In genomic region chr17:59406808-59407381, GRCh38 we compare ENCODE assay signal across 9 cellular contexts.
DNase-seq lines count a peak whose midpoint lies in the region; ATAC-seq and TF ChIP-seq lines count a peak whose summit lies in the region.
"Had no signal": no experiment of that assay in that cellular context is flagged by ENCODE, and none has a peak within 500 bp of the region (broad histone marks: within the 10 kb centered on the region; RNA-seq: fewer than 3 reads in every experiment).

No MANE protein-coding gene starts in this region.

- H3K36me3 ChIP-seq in PC-3 (ENCODE audit: low read depth, low read length) (no peaks in the 10 kb centered on the region), heart left ventricle (peaks cover 0 to 42% (median 31%) of the 10 kb centered on the region in 9 donors), stomach (peaks cover 0 to 41% (median 36%) of the 10 kb centered on the region in 4 donors)

- TF ChIP-seq POLR2A in heart left ventricle (IDR thresholded peaks at IDR 0.05) (no peak), stomach (IDR thresholded peaks at IDR 0.05) (no peak)

- H4K20me1 ChIP-seq in PC-3 (ENCODE audit: low read length): no peaks in the 10 kb centered on the region

- H3K27me3 Mint-ChIP-seq in activated T-cell treated with anti-CD3 and anti-CD28 coated beads, Interleukin-2, amount 50 U/mL, for 4 hours (ENCODE audit: low read depth): no peaks in the 10 kb centered on the region
- no peaks in the 10 kb centered on the region for H3K27me3 Mint-ChIP-seq in activated CD4-positive, alpha-beta memory T cell treated with anti-CD3 and anti-CD28 coated beads, Interleukin-2, amount 10 ng/mL, durations not matched to agents 7 days and 5 days

- H3K4me3 ChIP-seq in PC-3 (ENCODE audit: low read length) (no peak overlapping the region), heart left ventricle (no peak overlapping the region), stomach (no peak overlapping the region)
- H3K4me3 ChIP-seq: upper lobe of left lung had no signal

- no peaks in the 10 kb centered on the region for H3F3A ChIP-seq in PC-3 (ENCODE audit: low read length, unreplicated experiment)

- TF ChIP-seq EP300 in stomach (IDR thresholded peaks at IDR 0.05): no peak

- H3K4me1 Mint-ChIP-seq in activated T-cell treated with anti-CD3 and anti-CD28 coated beads, Interleukin-2, amount 50 U/mL, for 4 hours (ENCODE audit: low read depth): no peaks in the 10 kb centered on the region
- no peaks in the 10 kb centered on the region for H3K4me1 Mint-ChIP-seq in activated CD4-positive, alpha-beta memory T cell treated with anti-CD3 and anti-CD28 coated beads, Interleukin-2, amount 10 ng/mL, durations not matched to agents 7 days and 5 days

- WGBS in heart left ventricle, 4 donors: 44 to 49% (median 47%) methylated on average over 7 of the region's 7 CpGs
- WGBS in stomach, 5 donors: 29 to 35% (median 33%) methylated on average over 7 of the region's 7 CpGs

- no peaks in the 10 kb centered on the region for H3K79me2 ChIP-seq in PC-3 (ENCODE audit: low read length)

- peak; percentile 17 for DNase-seq in HT1080 (ENCODE audit: low read depth)
- peak; percentile 33 for DNase-seq in PC-3
- no peak for DNase-seq in heart left ventricle
- no peak for DNase-seq in stomach
- no peak for DNase-seq in activated T-cell treated with anti-CD3 and anti-CD28 coated beads, Interleukin-2, amount 50 U/mL, for 4 hours
- DNase-seq in activated CD4-positive, alpha-beta memory T cell treated with anti-CD3 and anti-CD28 coated beads, Interleukin-2, amount 10 ng/mL, durations not matched to agents 7 days and 5 days: no peak
- no peak for DNase-seq in NOMO-1 treated with dmso at 0.1 percent for 144 hours (lab: John Stamatoyannopoulos, UW; ENCODE audit: unreplicated experiment)
- DNase-seq: upper lobe of left lung had no signal

- POLR2A ChIA-PET in PC-3 (lab: Charles Lee; ENCODE audit: unreplicated experiment): interaction anchor here (0.5 kb wide), 1 partner anchor 1644 kb away, joined by 3 read pairs; no protein-coding TSS in a partner anchor
- POLR2A ChIA-PET in activated CD4-positive, alpha-beta memory T cell treated with anti-CD3 and anti-CD28 coated beads, Interleukin-2, amount 10 ng/mL, durations not matched to agents 7 days and 5 days (lab: Charles Lee): no interaction called here

- peaks cover 10% of the 10 kb centered on the region for H3K36me3 Mint-ChIP-seq in activated T-cell treated with anti-CD3 and anti-CD28 coated beads, Interleukin-2, amount 50 U/mL, for 4 hours (ENCODE audit: insufficient read depth)
- H3K36me3 Mint-ChIP-seq in activated CD4-positive, alpha-beta memory T cell treated with anti-CD3 and anti-CD28 coated beads, Interleukin-2, amount 10 ng/mL, durations not matched to agents 7 days and 5 days (ENCODE audit: low read depth): peaks cover 6% of the 10 kb centered on the region

- H3K9ac ChIP-seq in PC-3 (ENCODE audit: low read length): no peak overlapping the region

- ATAC-seq in PC-3 (peak; percentile 69), heart left ventricle (peak; percentile 59 to 82 (median 78)), GM21786 (IDR thresholded peaks at IDR 0.05; ENCODE audit: unreplicated experiment) (no peak)
- ATAC-seq in activated T-cell treated with anti-CD3 and anti-CD28 coated beads, Interleukin-2, amount 50 U/mL, for 4 hours: no peak

- no peak overlapping the region for H3K27ac Mint-ChIP-seq in activated CD4-positive, alpha-beta memory T cell treated with anti-CD3 and anti-CD28 coated beads, Interleukin-2, amount 10 ng/mL, durations not matched to agents 7 days and 5 days

- H3K9me3 ChIP-seq in PC-3 (ENCODE audit: low read length) (no peaks in the 10 kb centered on the region), heart left ventricle (peaks cover 0 to 12% (median 0%) of the 10 kb centered on the region in 12 donors), stomach (peaks cover 0 to 10% (median 6%) of the 10 kb centered on the region in 4 donors)

- intact Hi-C loops in PC-3 (cut with micrococcal nuclease): no loop called here
- intact Hi-C loops in heart left ventricle (cut with DNase I): no loop called here
- intact Hi-C loops in stomach (cut with DNase I; ENCODE audit: low total_unique reads): no loop called here

- H3K27ac ChIP-seq in PC-3 (ENCODE audit: low read length) (no peak overlapping the region), heart left ventricle (peak overlapping the region; percentile 12 to 75 (median 62)), stomach (peak overlapping the region in 3 of 5 donors; percentile 20 to 62 (median 51))
- H3K27ac ChIP-seq: upper lobe of left lung had no signal

- CTCF ChIA-PET in PC-3 (lab: Charles Lee): no interaction called here
- CTCF ChIA-PET in activated CD4-positive, alpha-beta memory T cell treated with anti-CD3 and anti-CD28 coated beads, Interleukin-2, amount 10 ng/mL, durations not matched to agents 7 days and 5 days (lab: Charles Lee): no interaction called here

- H3K9me3 Mint-ChIP-seq in activated T-cell treated with anti-CD3 and anti-CD28 coated beads, Interleukin-2, amount 50 U/mL, for 4 hours: peaks cover 5% of the 10 kb centered on the region
- H3K9me3 Mint-ChIP-seq in activated CD4-positive, alpha-beta memory T cell treated with anti-CD3 and anti-CD28 coated beads, Interleukin-2, amount 10 ng/mL, durations not matched to agents 7 days and 5 days: peaks cover 5% of the 10 kb centered on the region

- no TSS peak for BruUV-seq in PC-3 (replicated peaks; lab: Mats Ljungman, UMichigan)

- H3K27me3 ChIP-seq in PC-3 (ENCODE audit: low read length): no peaks in the 10 kb centered on the region
- H3K27me3 ChIP-seq in heart left ventricle: no peaks in the 10 kb centered on the region
- H3K27me3 ChIP-seq in stomach: no peaks in the 10 kb centered on the region
- H3K27me3 ChIP-seq: upper lobe of left lung had no signal

- no peaks in the 10 kb centered on the region for H3K9me2 ChIP-seq in PC-3 (replicated peaks; ENCODE audit: low read length)

- no peak for TF ChIP-seq CTCF in PC-3 (conservative IDR thresholded peaks at IDR 0.05; ENCODE audit: low read depth, low read length)
- no peak for TF ChIP-seq CTCF in heart left ventricle (IDR thresholded peaks at IDR 0.05)
- no peak for TF ChIP-seq CTCF in stomach (IDR thresholded peaks at IDR 0.05)

- no peaks in the 10 kb centered on the region for H3K4me1 ChIP-seq in PC-3 (ENCODE audit: insufficient read depth, low read length)
- H3K4me1 ChIP-seq in heart left ventricle: peaks cover 0 to 35% (median 16%) of the 10 kb centered on the region in 12 donors
- H3K4me1 ChIP-seq in stomach: peaks cover 9 to 23% (median 17%) of the 10 kb centered on the region in 4 donors
- H3K4me1 ChIP-seq: upper lobe of left lung had no signal

- no peak overlapping the region for H3K4me2 ChIP-seq in PC-3 (ENCODE audit: low read length)

- no peak overlapping the region for H3K4me3 Mint-ChIP-seq in activated T-cell treated with anti-CD3 and anti-CD28 coated beads, Interleukin-2, amount 50 U/mL, for 4 hours
- H3K4me3 Mint-ChIP-seq in activated CD4-positive, alpha-beta memory T cell treated with anti-CD3 and anti-CD28 coated beads, Interleukin-2, amount 10 ng/mL, durations not matched to agents 7 days and 5 days: no peak overlapping the region

- no peak overlapping the region for H2AFZ ChIP-seq in PC-3 (ENCODE audit: low read length)

Comparison
In these comparisons a context has a peak if more than half of its experiments do, and no peak if none do; other contexts are left out.
1. DNase-seq: peak in HT1080 (single experiment) and PC-3 (single experiment); none in heart left ventricle (0 of 5), stomach (single experiment), activated T-cell treated with anti-CD3 and anti-CD28 coated beads, Interleukin-2, amount 50 U/mL, for 4 hours (single experiment), activated CD4-positive, alpha-beta memory T cell treated with anti-CD3 and anti-CD28 coated beads, Interleukin-2, amount 10 ng/mL, durations not matched to agents 7 days and 5 days (single experiment) and NOMO-1 treated with dmso at 0.1 percent for 144 hours (single experiment).
2. ATAC-seq: peak in PC-3 (single experiment) and heart left ventricle (4 of 4); none in activated T-cell treated with anti-CD3 and anti-CD28 coated beads, Interleukin-2, amount 50 U/mL, for 4 hours (0 of 2) and GM21786 (single experiment).